Comparison of ENCODE assay signal across 21 cellular contexts in genomic region chr1:243559575-243560172, GRCh38.
A peak's percentile ranks its signal among the peaks of the same experiment; 100 is the strongest.
DNase-seq lines count a peak whose midpoint lies in the region; ATAC-seq and TF ChIP-seq lines count a peak whose summit lies in the region.
"Had no signal": no experiment of that assay in that cellular context is flagged by ENCODE, and none has a peak within 500 bp of the region (broad histone marks: within the 10 kb centered on the region; RNA-seq: fewer than 3 reads in every experiment).

No MANE protein-coding gene starts in this region.

- peaks cover 7% of the 10 kb centered on the region for H3K9me3 ChIP-seq in neural progenitor cell (ENCODE audit: low read depth)
- H3K9me3 ChIP-seq in esophagus squamous epithelium: no peaks in the 10 kb centered on the region
- H3K9me3 ChIP-seq: thyroid gland had no signal

- no peak overlapping the region for H2AFZ ChIP-seq in neural progenitor cell (replicated peaks)
- H2AFZ ChIP-seq: parathyroid adenoma had no signal

- peak overlapping the region; percentile 15 for H3K27ac Mint-ChIP-seq in neural progenitor cell
- H3K27ac Mint-ChIP-seq in activated naive CD8-positive, alpha-beta T cell treated with anti-CD3 and anti-CD28 coated beads, Interleukin-2, amount 50 U/mL, for 24 hours: no peak overlapping the region
- H3K27ac Mint-ChIP-seq: activated CD4-positive, alpha-beta T cell treated with anti-CD3 and anti-CD28 coated beads for 36 hours had no signal

- H3K36me3 ChIP-seq in neural progenitor cell (no peaks in the 10 kb centered on the region), esophagus squamous epithelium (peaks cover 0 to 20% (median 0%) of the 10 kb centered on the region in 3 donors)

- H3K9me3 Mint-ChIP-seq in neural progenitor cell: peaks cover 7% of the 10 kb centered on the region
- peaks cover 8% of the 10 kb centered on the region for H3K9me3 Mint-ChIP-seq in activated naive CD8-positive, alpha-beta T cell treated with anti-CD3 and anti-CD28 coated beads, Interleukin-2, amount 50 U/mL, for 24 hours

- H3K4me1 ChIP-seq in neural progenitor cell (no peaks in the 10 kb centered on the region), esophagus squamous epithelium (no peaks in the 10 kb centered on the region)
- H3K4me1 ChIP-seq: parathyroid adenoma, thyroid gland had no signal

- WGBS in esophagus squamous epithelium, 2 donors: 76 to 83% methylated on average over 7 of the region's 7 CpGs

- TF ChIP-seq CTCF in choroid plexus epithelial cell (conservative IDR thresholded peaks at IDR 0.05; ENCODE audit: low read depth, low read length): no peak
- no peak for TF ChIP-seq CTCF in neural progenitor cell (IDR thresholded peaks at IDR 0.05)
- TF ChIP-seq CTCF in esophagus squamous epithelium (IDR thresholded peaks at IDR 0.05): no peak

- no peak overlapping the region for H3K4me3 Mint-ChIP-seq in neural progenitor cell
- H3K4me3 Mint-ChIP-seq in activated naive CD8-positive, alpha-beta T cell treated with anti-CD3 and anti-CD28 coated beads, Interleukin-2, amount 50 U/mL, for 24 hours: no peak overlapping the region
- H3K4me3 Mint-ChIP-seq: activated CD4-positive, alpha-beta T cell treated with anti-CD3 and anti-CD28 coated beads for 36 hours had no signal

- H3K4me3 ChIP-seq in choroid plexus epithelial cell (ENCODE audit: low read depth, low read length) (no peak overlapping the region), neural progenitor cell (no peak overlapping the region), esophagus squamous epithelium (no peak overlapping the region)
- H3K4me3 ChIP-seq: skin epidermis, thyroid gland had no signal

- peak; percentile 53 for DNase-seq in G401 (ENCODE audit: low spot score)
- peak; percentile 62 for DNase-seq in NCI-H460 (ENCODE audit: extremely low read depth, low read depth)
- peak; percentile 66 for DNase-seq in choroid plexus epithelial cell (ENCODE audit: low read depth)
- no peak for DNase-seq in neural progenitor cell (ENCODE audit: low spot score)
- DNase-seq in esophagus squamous epithelium (lab: John Stamatoyannopoulos, UW): no peak
- no peak for DNase-seq in activated naive CD8-positive, alpha-beta T cell treated with anti-CD3 and anti-CD28 coated beads, Interleukin-2, amount 50 U/mL, for 24 hours
- no peak for DNase-seq in T-helper 9 cell
- DNase-seq: activated CD4-positive, alpha-beta T cell treated with anti-CD3 and anti-CD28 coated beads for 36 hours; activated CD8-positive, alpha-beta memory T cell treated with anti-CD3 and anti-CD28 coated beads, Interleukin-2, amount 50 U/mL, for 48 hours; activated naive CD4-positive, alpha-beta T cell; left ventricle myocardium superior; NCI-H1092 treated with DMSO at 0.1 percent for 48 hours; NCI-H2227 treated with DMSO at 0.1 percent for 48 hours; SHP77 treated with DMSO at 0.1 percent for 48 hours; stimulated activated CD4-positive, alpha-beta T cell treated with anti-CD3 and anti-CD28 coated beads, Interleukin-4, amount 100 ng/mL, for 4 hours; T1000; thyroid gland had no signal

- H3K27ac ChIP-seq in neural progenitor cell (no peak overlapping the region), esophagus squamous epithelium (no peak overlapping the region)
- H3K27ac ChIP-seq: KMS-11, parathyroid adenoma, skin epidermis, thyroid gland had no signal

- no peak overlapping the region for H3K4me2 ChIP-seq in neural progenitor cell
- H3K4me2 ChIP-seq: KMS-11 had no signal

- no peak for TF ChIP-seq POLR2A in esophagus squamous epithelium (IDR thresholded peaks at IDR 0.05)

- H3F3A ChIP-seq in neural progenitor cell (ENCODE audit: low read depth): no peaks in the 10 kb centered on the region

- in situ Hi-C loops in G401 (cut with HindIII; ENCODE audit: low sequenced_read_pairs): no loop called here

- H3K79me2 ChIP-seq in neural progenitor cell (ENCODE audit: low read depth): no peaks in the 10 kb centered on the region
- H3K79me2 ChIP-seq: parathyroid adenoma had no signal

- no peaks in the 10 kb centered on the region for H3K4me1 Mint-ChIP-seq in neural progenitor cell
- H3K4me1 Mint-ChIP-seq in activated naive CD8-positive, alpha-beta T cell treated with anti-CD3 and anti-CD28 coated beads, Interleukin-2, amount 50 U/mL, for 24 hours: no peaks in the 10 kb centered on the region
- H3K4me1 Mint-ChIP-seq: activated CD4-positive, alpha-beta T cell treated with anti-CD3 and anti-CD28 coated beads for 36 hours had no signal

- H3K9ac ChIP-seq in neural progenitor cell: no peak overlapping the region
- H3K9ac ChIP-seq: KMS-11, parathyroid adenoma had no signal

- H4K20me1 ChIP-seq in neural progenitor cell (ENCODE audit: low read depth): no peaks in the 10 kb centered on the region

- intact Hi-C loops in esophagus squamous epithelium (cut with DNase I): no loop called here

- no peak for ATAC-seq in activated naive CD8-positive, alpha-beta T cell treated with anti-CD3 and anti-CD28 coated beads, Interleukin-2, amount 50 U/mL, for 24 hours
- no peak for ATAC-seq in GM19463 (IDR thresholded peaks at IDR 0.05; ENCODE audit: unreplicated experiment)
- ATAC-seq: activated CD4-positive, alpha-beta T cell treated with anti-CD3 and anti-CD28 coated beads for 36 hours; left ventricle myocardium superior had no signal

- peaks cover 14% of the 10 kb centered on the region for H3K36me3 Mint-ChIP-seq in neural progenitor cell
- H3K36me3 Mint-ChIP-seq in activated naive CD8-positive, alpha-beta T cell treated with anti-CD3 and anti-CD28 coated beads, Interleukin-2, amount 50 U/mL, for 24 hours (ENCODE audit: low read depth): peaks cover 29% of the 10 kb centered on the region

- no peaks in the 10 kb centered on the region for H3K27me3 Mint-ChIP-seq in neural progenitor cell (ENCODE audit: insufficient read depth, low read depth)
- H3K27me3 Mint-ChIP-seq in activated naive CD8-positive, alpha-beta T cell treated with anti-CD3 and anti-CD28 coated beads, Interleukin-2, amount 50 U/mL, for 24 hours: no peaks in the 10 kb centered on the region
- H3K27me3 Mint-ChIP-seq: activated CD4-positive, alpha-beta T cell treated with anti-CD3 and anti-CD28 coated beads for 36 hours had no signal

- H3K27me3 ChIP-seq in neural progenitor cell (no peaks in the 10 kb centered on the region), esophagus squamous epithelium (no peaks in the 10 kb centered on the region)
- H3K27me3 ChIP-seq: thyroid gland had no signal

Comparison
In these comparisons a context has a peak if more than half of its experiments do, and no peak if none do; other contexts are left out.
1. DNase-seq: peak in G401 (single experiment), NCI-H460 (single experiment) and choroid plexus epithelial cell (single experiment); none in neural progenitor cell (single experiment), esophagus squamous epithelium (single experiment), activated naive CD8-positive, alpha-beta T cell treated with anti-CD3 and anti-CD28 coated beads, Interleukin-2, amount 50 U/mL, for 24 hours (single experiment) and T-helper 9 cell (single experiment).